ENCODE assay signal across 13 cellular contexts in genomic region chr13:53206455-53206854, GRCh38.
A peak's percentile ranks its signal among the peaks of the same experiment; 100 is the strongest.
DNase-seq lines count a peak whose midpoint lies in the region; ATAC-seq and TF ChIP-seq lines count a peak whose summit lies in the region.
"Had no signal": no experiment of that assay in that cellular context is flagged by ENCODE, and none has a peak within 500 bp of the region (broad histone marks: within the 10 kb centered on the region; RNA-seq: fewer than 3 reads in every experiment).

No MANE protein-coding gene starts in this region.

- H3K9me2 ChIP-seq in neural cell (ENCODE audit: insufficient read depth, low read length): no peaks in the 10 kb centered on the region

- no peaks in the 10 kb centered on the region for H3K79me2 ChIP-seq in neural cell (replicated peaks; ENCODE audit: insufficient read depth, low read length)

- H3K27me3 ChIP-seq in neural cell (ENCODE audit: insufficient read depth, low read depth, low read length): peaks cover 25% of the 10 kb centered on the region

- no peaks in the 10 kb centered on the region for H4K20me1 ChIP-seq in neural cell (ENCODE audit: insufficient read depth)

- DNase-seq in NCI-H1105 treated with DMSO at 0.1 percent for 48 hours (lab: John Stamatoyannopoulos, UW) (peak; percentile 1), NCI-H1105 (lab: John Stamatoyannopoulos, UW) (no peak), astrocyte of the cerebellum (ENCODE audit: low read depth) (no peak), foreskin melanocyte (no peak), amniotic stem cell (lab: John Stamatoyannopoulos, UW) (no peak)
- peak; percentile 25 for DNase-seq in Jurkat, Clone E6-1 (ENCODE audit: low read depth, low spot score)
- DNase-seq: activated CD4-positive, alpha-beta T cell treated with anti-CD3 and anti-CD28 coated beads for 1 hour; central memory CD4-positive, alpha-beta T cell; NCI-H187 treated with DMSO at 0.1 percent for 48 hours; retina had no signal

- no peak for ATAC-seq in esophagus mucosa
- ATAC-seq: stimulated activated effector memory CD8-positive, alpha-beta T cell treated with anti-CD3 and anti-CD28 coated beads, Interleukin-12 subunit alpha, Interleukin-12 subunit beta, amount 100 ng/mL, for 72 hours had no signal

- no peaks in the 10 kb centered on the region for H3K36me3 ChIP-seq in neural cell (ENCODE audit: insufficient read depth, low read length)

- peak; percentile 72 for TF ChIP-seq RAD21 in neural cell (conservative IDR thresholded peaks at IDR 0.05)

- no peaks in the 10 kb centered on the region for H3K9me3 ChIP-seq in neural cell (ENCODE audit: low read length)

- H2AFZ ChIP-seq in neural cell (ENCODE audit: low read depth, low read length): no peak overlapping the region

- H3K9ac ChIP-seq in neural cell (ENCODE audit: low read length): no peak overlapping the region

- in situ Hi-C loops in astrocyte of the cerebellum (cut with HindIII; ENCODE audit: low sequenced_read_pairs): no loop called here

- no peak overlapping the region for H3K4me3 ChIP-seq in Jurkat, Clone E6-1 (ENCODE audit: low read length)
- H3K4me3 ChIP-seq in astrocyte of the cerebellum (ENCODE audit: low read depth, low read length): no peak overlapping the region
- no peak overlapping the region for H3K4me3 ChIP-seq in neural cell (ENCODE audit: low read length)

- no peaks in the 10 kb centered on the region for H3F3A ChIP-seq in neural cell (ENCODE audit: insufficient read depth, low read length, poor library complexity, severe bottlenecking)

- H3K27ac ChIP-seq in neural cell (ENCODE audit: low read length): no peak overlapping the region

- TF ChIP-seq EP300 in neural cell (conservative IDR thresholded peaks at IDR 0.05; ENCODE audit: poor library complexity, severe bottlenecking): no peak

- H3K4me2 ChIP-seq in neural cell (ENCODE audit: low read length): no peak overlapping the region

- TF ChIP-seq CTCF in astrocyte of the cerebellum (IDR thresholded peaks at IDR 0.05; ENCODE audit: low read depth, low read length, missing control alignments): peak; percentile 36
- TF ChIP-seq CTCF in neural cell (IDR thresholded peaks at IDR 0.05; ENCODE audit: poor library complexity, severe bottlenecking): peak; percentile 74

TF ChIP-seq in neural cell, 6 proteins besides CTCF, POLR2A, EP300 and RAD21:
- TF ChIP-seq TAF1 (IDR thresholded peaks at IDR 0.05; ENCODE audit: low read depth) (no peak), POLR2AphosphoS5 (IDR thresholded peaks at IDR 0.05) (no peak), SMC3 (conservative IDR thresholded peaks at IDR 0.05; ENCODE audit: poor library complexity) (peak; percentile 66), MXI1 (conservative IDR thresholded peaks at IDR 0.05; ENCODE audit: poor library complexity, severe bottlenecking) (no peak), REST (IDR thresholded peaks at IDR 0.05; ENCODE audit: borderline replicate concordance) (no peak), EZH2 (IDR thresholded peaks at IDR 0.05; ENCODE audit: borderline replicate concordance, insufficient read depth, low read length, poor library complexity, severe bottlenecking) (no peak)
TF ChIP-seq in neural cell: peak in this region for 1.

Comparison
In these comparisons a context has a peak if more than half of its experiments do, and no peak if none do; other contexts are left out.
1. DNase-seq: peak in NCI-H1105 treated with DMSO at 0.1 percent for 48 hours (single experiment) and Jurkat, Clone E6-1 (single experiment); none in NCI-H1105 (single experiment), astrocyte of the cerebellum (single experiment), foreskin melanocyte (single experiment) and amniotic stem cell (single experiment).